Comparison of ENCODE assay signal across 29 cellular contexts in the genomic region with DNA sequence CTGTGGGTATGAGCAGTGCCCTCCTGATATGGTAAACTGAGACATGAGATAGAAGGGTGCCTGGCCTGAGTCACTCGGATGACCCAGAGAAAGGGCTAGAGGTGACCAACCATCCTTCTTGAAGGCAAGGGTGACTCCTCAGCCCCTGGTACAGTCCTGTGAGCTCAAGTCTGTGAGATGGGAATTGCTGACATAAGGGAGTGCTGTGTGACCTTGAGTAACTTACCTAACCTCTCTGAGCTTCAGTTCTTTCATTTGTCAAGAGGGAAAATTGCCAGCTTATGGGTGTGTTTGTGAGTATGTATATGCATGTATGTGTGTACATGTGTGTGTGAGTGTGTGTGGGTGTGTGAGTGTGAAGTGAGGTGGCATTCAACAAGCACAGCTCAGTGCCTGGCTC.
"Had no signal": no experiment of that assay in that cellular context is flagged by ENCODE, and none has a peak within 500 bp of the region (broad histone marks: within the 10 kb centered on the region; RNA-seq: fewer than 3 reads in every experiment).

No MANE protein-coding gene starts in this region.

- H3K4me3 ChIP-seq: PC-9 had no signal

- H3K4me2 ChIP-seq: PC-9 had no signal

- H2AFZ ChIP-seq: PC-9 had no signal

- DNase-seq: activated CD4-positive, alpha-beta T cell treated with anti-CD3 and anti-CD28 coated beads for 36 hours; activated CD4-positive, alpha-beta T cell treated with anti-CD3 and anti-CD28 coated beads, Interleukin-2, amount 10 ng/mL, durations not matched to agents 7 days and 5 days; activated CD4-positive, alpha-beta T cell treated with anti-CD3 and anti-CD28 coated beads, Interleukin-2, amount 50 U/mL, for 48 hours; activated CD8-positive, alpha-beta memory T cell treated with anti-CD3 and anti-CD28 coated beads, Interleukin-2, amount 50 U/mL, for 4 hours; activated gamma-delta T cell treated with Interleukin-2 at 50 U/mL for 16 hours; activated naive CD4-positive, alpha-beta T cell treated with anti-CD3 and anti-CD28 coated beads for 36 hours; activated naive CD8-positive, alpha-beta T cell treated with anti-CD3 and anti-CD28 coated beads, Interleukin-2, amount 50 U/mL, for 24 hours; activated T-cell treated with anti-CD3 and anti-CD28 coated beads for 4 hours; activated T-cell treated with anti-CD3 and anti-CD28 coated beads, Interleukin-2, amount 50 U/mL, for 4 hours; anterior cingulate cortex; central memory CD4-positive, alpha-beta T cell; NCI-H1092 treated with DMSO at 0.1 percent for 48 hours; NCI-H187; NCI-H2029 treated with DMSO at 0.1 percent for 48 hours; NCI-H2107; NCI-H2171; NCI-H510A; NCI-H748 treated with DMSO at 0.1 percent for 48 hours; PC-9; SW 1271; T-helper 1 cell; T-helper 2 cell; T-helper 9 cell had no signal

- H3K27ac ChIP-seq: PC-9 had no signal

- H3K27ac Mint-ChIP-seq: activated CD4-positive, alpha-beta T cell treated with anti-CD3 and anti-CD28 coated beads for 36 hours; activated CD4-positive, alpha-beta T cell treated with anti-CD3 and anti-CD28 coated beads, Interleukin-2, amount 10 ng/mL, durations not matched to agents 7 days and 5 days; activated naive CD4-positive, alpha-beta T cell treated with anti-CD3 and anti-CD28 coated beads for 36 hours; activated naive CD4-positive, alpha-beta T cell treated with anti-CD3 and anti-CD28 coated beads, Interleukin-2, amount 50 U/mL, for 72 hours; activated naive CD8-positive, alpha-beta T cell treated with anti-CD3 and anti-CD28 coated beads, Interleukin-2, amount 50 U/mL, for 24 hours; activated T-helper 1 cell treated with anti-CD3 and anti-CD28 coated beads, Interleukin-12 subunit alpha, Interleukin-12 subunit beta, Interleukin-2, Interleukin-4 antibody, amounts not matched to agents 30 ng/mL and 10 ng/mL and 1 ng/mL, durations not matched to agents 14 hours and 24 hours and 36 hours; brain had no signal

- H3K36me3 Mint-ChIP-seq: activated naive CD4-positive, alpha-beta T cell treated with anti-CD3 and anti-CD28 coated beads, Interleukin-2, amount 50 U/mL, for 72 hours had no signal

- ATAC-seq: activated CD4-positive, alpha-beta T cell treated with anti-CD3 and anti-CD28 coated beads for 36 hours; activated CD4-positive, CD25-positive, alpha-beta regulatory T cell treated with anti-CD3 and anti-CD28 coated beads, Interleukin-2, amount 50 U/mL, for 24 hours; activated naive CD4-positive, alpha-beta T cell treated with anti-CD3 and anti-CD28 coated beads, Interleukin-2, amount 50 U/mL, for 72 hours; activated naive CD8-positive, alpha-beta T cell treated with anti-CD3 and anti-CD28 coated beads, Interleukin-2, amount 50 U/mL, for 24 hours; activated T-cell treated with anti-CD3 and anti-CD28 coated beads, Interleukin-2, amount 50 U/mL, for 4 hours; Right ventricle myocardium inferior had no signal

- H3K9me3 Mint-ChIP-seq: activated CD4-positive, alpha-beta T cell treated with anti-CD3 and anti-CD28 coated beads, Interleukin-2, amount 10 ng/mL, durations not matched to agents 7 days and 5 days; activated naive CD4-positive, alpha-beta T cell treated with anti-CD3 and anti-CD28 coated beads for 36 hours; activated naive CD8-positive, alpha-beta T cell treated with anti-CD3 and anti-CD28 coated beads, Interleukin-2, amount 50 U/mL, for 24 hours; activated T-helper 1 cell treated with anti-CD3 and anti-CD28 coated beads, Interleukin-12 subunit alpha, Interleukin-12 subunit beta, Interleukin-2, Interleukin-4 antibody, amounts not matched to agents 30 ng/mL and 10 ng/mL and 1 ng/mL, durations not matched to agents 14 hours and 24 hours and 36 hours had no signal

- FAIRE-seq: RCC 7860 had no signal

- H3K4me3 Mint-ChIP-seq: activated CD4-positive, alpha-beta T cell treated with anti-CD3 and anti-CD28 coated beads for 36 hours; activated CD4-positive, alpha-beta T cell treated with anti-CD3 and anti-CD28 coated beads, Interleukin-2, amount 10 ng/mL, durations not matched to agents 7 days and 5 days; activated naive CD4-positive, alpha-beta T cell treated with anti-CD3 and anti-CD28 coated beads for 36 hours; activated naive CD8-positive, alpha-beta T cell treated with anti-CD3 and anti-CD28 coated beads, Interleukin-2, amount 50 U/mL, for 24 hours; activated T-cell treated with anti-CD3 and anti-CD28 coated beads, Interleukin-2, amount 50 U/mL, for 4 hours; activated T-helper 1 cell treated with anti-CD3 and anti-CD28 coated beads, Interleukin-12 subunit alpha, Interleukin-12 subunit beta, Interleukin-2, Interleukin-4 antibody, amounts not matched to agents 30 ng/mL and 10 ng/mL and 1 ng/mL, durations not matched to agents 14 hours and 24 hours and 36 hours; brain had no signal

- H3K27me3 Mint-ChIP-seq: activated CD4-positive, alpha-beta T cell treated with anti-CD3 and anti-CD28 coated beads, Interleukin-2, amount 10 ng/mL, durations not matched to agents 7 days and 5 days; activated naive CD8-positive, alpha-beta T cell treated with anti-CD3 and anti-CD28 coated beads, Interleukin-2, amount 50 U/mL, for 24 hours had no signal
